ENCODE assay signal across 1 cellular context in genomic region chr16:88782454-88783390, GRCh38.
TF ChIP-seq lines count a peak whose summit lies in the region.

No MANE protein-coding gene starts in this region.

TF ChIP-seq in HepG2, 621 proteins besides CTCF, POLR2A, EP300 and RAD21 (continued from another document and continues in another):
- TF ChIP-seq ARID4A (CRISPR knock-in tag; IDR thresholded peaks at IDR 0.05; ENCODE audit: borderline replicate concordance) (0 out of 2 replicates have a peak, but pooled peaks have one; percentile 24), ARID2 (CRISPR knock-in tag; IDR thresholded peaks at IDR 0.05; ENCODE audit: borderline replicate concordance) (no peak), ZNF619 (CRISPR knock-in tag; IDR thresholded peaks at IDR 0.05) (no peak), ZBTB33 (CRISPR knock-in tag; IDR thresholded peaks at IDR 0.05) (peak; percentile 59), NR2F2 (IDR thresholded peaks at IDR 0.05; ENCODE audit: borderline replicate concordance, low read depth) (no peak), LCORL (IDR thresholded peaks at IDR 0.05) (no peak), LCORL (CRISPR knock-in tag; IDR thresholded peaks at IDR 0.05) (peak; percentile 73), ZNF629 (CRISPR knock-in tag; conservative IDR thresholded peaks at IDR 0.05) (no peak), XBP1 (CRISPR knock-in tag; IDR thresholded peaks at IDR 0.05) (no peak), ZNF83 (CRISPR knock-in tag; IDR thresholded peaks at IDR 0.05; ENCODE audit: borderline replicate concordance) (no peak), SOX13 (IDR thresholded peaks at IDR 0.05) (no peak), SOX13 (CRISPR knock-in tag; conservative IDR thresholded peaks at IDR 0.05 in 1 of 2, IDR thresholded peaks at IDR 0.05 in 1 of 2) (no peak), SUZ12 (IDR thresholded peaks at IDR 0.05; ENCODE audit: low read depth, low read length) (no peak), ZNF362 (CRISPR knock-in tag; IDR thresholded peaks at IDR 0.05; ENCODE audit: borderline replicate concordance) (no peak), DMTF1 (CRISPR knock-in tag; IDR thresholded peaks at IDR 0.05) (no peak), PHF20 (CRISPR knock-in tag; IDR thresholded peaks at IDR 0.05) (no peak), BRF2 (CRISPR knock-in tag; IDR thresholded peaks at IDR 0.05) (no peak), ZSCAN29 (CRISPR knock-in tag; conservative IDR thresholded peaks at IDR 0.05) (peak; percentile 41; the same call in 1 of the 2 replicates), SP5 (CRISPR knock-in tag; IDR thresholded peaks at IDR 0.05; ENCODE audit: borderline replicate concordance, low read depth) (no peak), LBX2 (CRISPR knock-in tag; IDR thresholded peaks at IDR 0.05; ENCODE audit: borderline replicate concordance) (no peak), SRSF4 (IDR thresholded peaks at IDR 0.05; ENCODE audit: low read depth, low read length, poor library complexity, severe bottlenecking) (no peak), NFATC3 (CRISPR knock-in tag; IDR thresholded peaks at IDR 0.05) (no peak), ZNF264 (CRISPR knock-in tag; IDR thresholded peaks at IDR 0.05) (no peak), KDM4B (CRISPR knock-in tag; IDR thresholded peaks at IDR 0.05) (no peak), E2F1 (CRISPR knock-in tag; IDR thresholded peaks at IDR 0.05) (no peak), YEATS4 (CRISPR knock-in tag; IDR thresholded peaks at IDR 0.05; ENCODE audit: borderline replicate concordance) (0 out of 2 replicates have a peak, but pooled peaks have one; percentile 29), ZZZ3 (CRISPR knock-in tag; IDR thresholded peaks at IDR 0.05; ENCODE audit: borderline replicate concordance) (no peak), ZNF160 (CRISPR knock-in tag; IDR thresholded peaks at IDR 0.05) (no peak), HNF4A (CRISPR knock-in tag; IDR thresholded peaks at IDR 0.05) (no peak), ZNF451 (CRISPR knock-in tag; IDR thresholded peaks at IDR 0.05) (no peak)
- TF ChIP-seq, protein P1, sequence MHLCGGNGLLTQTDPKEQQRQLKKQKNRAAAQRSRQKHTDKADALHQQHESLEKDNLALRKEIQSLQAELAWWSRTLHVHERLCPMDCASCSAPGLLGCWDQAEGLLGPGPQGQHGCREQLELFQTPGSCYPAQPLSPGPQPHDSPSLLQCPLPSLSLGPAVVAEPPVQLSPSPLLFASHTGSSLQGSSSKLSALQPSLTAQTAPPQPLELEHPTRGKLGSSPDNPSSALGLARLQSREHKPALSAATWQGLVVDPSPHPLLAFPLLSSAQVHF (CRISPR knock-in tag; IDR thresholded peaks at IDR 0.05) = no peak
- TF ChIP-seq, protein P2, sequence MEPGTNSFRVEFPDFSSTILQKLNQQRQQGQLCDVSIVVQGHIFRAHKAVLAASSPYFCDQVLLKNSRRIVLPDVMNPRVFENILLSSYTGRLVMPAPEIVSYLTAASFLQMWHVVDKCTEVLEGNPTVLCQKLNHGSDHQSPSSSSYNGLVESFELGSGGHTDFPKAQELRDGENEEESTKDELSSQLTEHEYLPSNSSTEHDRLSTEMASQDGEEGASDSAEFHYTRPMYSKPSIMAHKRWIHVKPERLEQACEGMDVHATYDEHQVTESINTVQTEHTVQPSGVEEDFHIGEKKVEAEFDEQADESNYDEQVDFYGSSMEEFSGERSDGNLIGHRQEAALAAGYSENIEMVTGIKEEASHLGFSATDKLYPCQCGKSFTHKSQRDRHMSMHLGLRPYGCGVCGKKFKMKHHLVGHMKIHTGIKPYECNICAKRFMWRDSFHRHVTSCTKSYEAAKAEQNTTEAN (CRISPR knock-in tag; conservative IDR thresholded peaks at IDR 0.05) = no peak
- TF ChIP-seq, protein P3, sequence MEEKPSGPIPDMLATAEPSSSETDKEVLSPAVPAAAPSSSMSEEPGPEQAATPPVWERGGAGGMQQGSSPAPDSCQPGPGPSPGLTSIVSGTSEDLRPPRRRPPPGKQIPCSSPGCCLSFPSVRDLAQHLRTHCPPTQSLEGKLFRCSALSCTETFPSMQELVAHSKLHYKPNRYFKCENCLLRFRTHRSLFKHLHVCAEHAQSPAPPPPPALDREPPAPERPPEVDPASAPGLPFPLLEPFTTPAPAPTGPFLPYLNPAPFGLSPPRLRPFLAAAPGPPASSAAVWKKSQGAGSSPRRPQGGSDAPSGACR (CRISPR knock-in tag; IDR thresholded peaks at IDR 0.05) = no peak
- TF ChIP-seq, protein P4, sequence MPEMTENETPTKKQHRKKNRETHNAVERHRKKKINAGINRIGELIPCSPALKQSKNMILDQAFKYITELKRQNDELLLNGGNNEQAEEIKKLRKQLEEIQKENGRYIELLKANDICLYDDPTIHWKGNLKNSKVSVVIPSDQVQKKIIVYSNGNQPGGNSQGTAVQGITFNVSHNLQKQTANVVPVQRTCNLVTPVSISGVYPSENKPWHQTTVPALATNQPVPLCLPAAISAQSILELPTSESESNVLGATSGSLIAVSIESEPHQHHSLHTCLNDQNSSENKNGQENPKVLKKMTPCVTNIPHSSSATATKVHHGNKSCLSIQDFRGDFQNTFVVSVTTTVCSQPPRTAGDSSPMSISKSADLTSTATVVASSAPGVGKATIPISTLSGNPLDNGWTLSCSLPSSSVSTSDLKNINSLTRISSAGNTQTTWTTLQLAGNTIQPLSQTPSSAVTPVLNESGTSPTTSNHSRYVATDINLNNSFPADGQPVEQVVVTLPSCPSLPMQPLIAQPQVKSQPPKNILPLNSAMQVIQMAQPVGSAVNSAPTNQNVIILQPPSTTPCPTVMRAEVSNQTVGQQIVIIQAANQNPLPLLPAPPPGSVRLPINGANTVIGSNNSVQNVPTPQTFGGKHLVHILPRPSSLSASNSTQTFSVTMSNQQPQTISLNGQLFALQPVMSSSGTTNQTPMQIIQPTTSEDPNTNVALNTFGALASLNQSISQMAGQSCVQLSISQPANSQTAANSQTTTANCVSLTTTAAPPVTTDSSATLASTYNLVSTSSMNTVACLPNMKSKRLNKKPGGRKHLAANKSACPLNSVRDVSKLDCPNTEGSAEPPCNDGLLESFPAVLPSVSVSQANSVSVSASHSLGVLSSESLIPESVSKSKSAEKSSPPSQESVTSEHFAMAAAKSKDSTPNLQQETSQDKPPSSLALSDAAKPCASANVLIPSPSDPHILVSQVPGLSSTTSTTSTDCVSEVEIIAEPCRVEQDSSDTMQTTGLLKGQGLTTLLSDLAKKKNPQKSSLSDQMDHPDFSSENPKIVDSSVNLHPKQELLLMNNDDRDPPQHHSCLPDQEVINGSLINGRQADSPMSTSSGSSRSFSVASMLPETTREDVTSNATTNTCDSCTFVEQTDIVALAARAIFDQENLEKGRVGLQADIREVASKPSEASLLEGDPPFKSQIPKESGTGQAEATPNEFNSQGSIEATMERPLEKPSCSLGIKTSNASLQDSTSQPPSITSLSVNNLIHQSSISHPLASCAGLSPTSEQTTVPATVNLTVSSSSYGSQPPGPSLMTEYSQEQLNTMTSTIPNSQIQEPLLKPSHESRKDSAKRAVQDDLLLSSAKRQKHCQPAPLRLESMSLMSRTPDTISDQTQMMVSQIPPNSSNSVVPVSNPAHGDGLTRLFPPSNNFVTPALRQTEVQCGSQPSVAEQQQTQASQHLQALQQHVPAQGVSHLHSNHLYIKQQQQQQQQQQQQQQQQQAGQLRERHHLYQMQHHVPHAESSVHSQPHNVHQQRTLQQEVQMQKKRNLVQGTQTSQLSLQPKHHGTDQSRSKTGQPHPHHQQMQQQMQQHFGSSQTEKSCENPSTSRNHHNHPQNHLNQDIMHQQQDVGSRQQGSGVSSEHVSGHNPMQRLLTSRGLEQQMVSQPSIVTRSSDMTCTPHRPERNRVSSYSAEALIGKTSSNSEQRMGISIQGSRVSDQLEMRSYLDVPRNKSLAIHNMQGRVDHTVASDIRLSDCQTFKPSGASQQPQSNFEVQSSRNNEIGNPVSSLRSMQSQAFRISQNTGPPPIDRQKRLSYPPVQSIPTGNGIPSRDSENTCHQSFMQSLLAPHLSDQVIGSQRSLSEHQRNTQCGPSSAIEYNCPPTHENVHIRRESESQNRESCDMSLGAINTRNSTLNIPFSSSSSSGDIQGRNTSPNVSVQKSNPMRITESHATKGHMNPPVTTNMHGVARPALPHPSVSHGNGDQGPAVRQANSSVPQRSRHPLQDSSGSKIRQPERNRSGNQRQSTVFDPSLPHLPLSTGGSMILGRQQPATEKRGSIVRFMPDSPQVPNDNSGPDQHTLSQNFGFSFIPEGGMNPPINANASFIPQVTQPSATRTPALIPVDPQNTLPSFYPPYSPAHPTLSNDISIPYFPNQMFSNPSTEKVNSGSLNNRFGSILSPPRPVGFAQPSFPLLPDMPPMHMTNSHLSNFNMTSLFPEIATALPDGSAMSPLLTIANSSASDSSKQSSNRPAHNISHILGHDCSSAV (CRISPR knock-in tag; IDR thresholded peaks at IDR 0.05; ENCODE audit: borderline replicate concordance) = no peak
